In the genomic region with DNA sequence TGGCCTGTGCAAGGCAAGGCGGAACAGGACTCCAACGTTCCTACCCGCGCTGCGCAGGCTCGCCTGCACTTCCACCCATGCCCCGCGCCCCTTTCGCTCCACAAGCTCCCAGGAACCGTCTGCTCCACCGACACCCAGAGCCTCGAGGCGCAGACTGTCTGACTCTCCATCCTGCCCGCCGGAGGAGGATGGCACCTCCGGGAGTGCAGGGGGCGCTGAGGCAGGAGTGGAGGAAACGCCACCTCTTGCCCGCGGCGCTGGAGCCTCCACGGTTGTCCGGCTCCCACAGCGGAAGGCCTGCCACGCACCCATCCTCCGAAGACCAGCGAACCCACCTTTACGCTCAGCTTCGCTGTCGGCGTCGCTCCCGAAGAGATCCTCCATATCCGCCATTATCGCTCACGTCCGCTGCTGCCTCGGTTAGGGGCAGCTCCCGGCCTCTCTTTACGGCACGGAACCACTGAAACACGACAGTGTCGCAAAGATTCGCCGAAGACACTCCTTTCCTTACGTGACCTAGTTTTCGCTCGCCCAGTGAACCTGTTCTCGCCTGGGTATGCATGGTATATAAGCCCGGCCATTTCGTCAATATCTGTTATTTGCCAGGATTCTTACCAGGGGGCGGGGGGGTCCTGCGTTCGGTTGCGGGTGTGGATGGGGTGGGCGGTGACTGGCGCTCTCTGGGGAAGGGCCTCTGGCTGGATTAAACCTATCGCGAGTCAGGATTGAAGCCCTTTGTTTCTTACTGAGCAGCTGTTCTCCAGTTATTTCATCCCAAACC, we compare ENCODE assay signal across 8 cellular contexts. TPM values are rescaled to one million over a fixed set of nuclear protein-coding genes. Genes with fewer than 3 reads are reported as not detected.
A peak's percentile ranks its signal among the peaks of the same experiment; 100 is the strongest.
DNase-seq lines count a peak whose midpoint lies in the region; ATAC-seq and TF ChIP-seq lines count a peak whose summit lies in the region.

A gene (minus strand): TSS at position 426 of the 781 bp plus-strand sequence. CDS start 33 bp downstream, at position 393.

- H3K36me3 ChIP-seq in sigmoid colon: no peaks in the 10 kb centered on the region

- WGBS in sigmoid colon, 2 donors: 0% methylated on average over 59 of the region's 59 CpGs

- peak; percentile 54 for TF ChIP-seq CTCF in 22Rv1 (IDR thresholded peaks at IDR 0.05)
- TF ChIP-seq CTCF in astrocyte of the spinal cord (IDR thresholded peaks at IDR 0.05; ENCODE audit: low read depth, low read length): peak; percentile 57
- TF ChIP-seq CTCF in sigmoid colon (IDR thresholded peaks at IDR 0.05): peak; percentile 35 to 44 (median 36)

- H3K27me3 ChIP-seq in sigmoid colon: no peaks in the 10 kb centered on the region

- H3K4me3 ChIP-seq in astrocyte of the spinal cord (ENCODE audit: low read depth, low read length) (peak within 1 kb of the TSS; percentile 85), sigmoid colon (peak within 1 kb of the TSS; percentile 60 to 75 (median 74))

- peak within 1 kb of the TSS; percentile 83 for H3K27ac ChIP-seq in 22Rv1
- H3K27ac ChIP-seq in sigmoid colon: peak within 1 kb of the TSS; percentile 86 to 90 (median 88)

- intact Hi-C loops in sigmoid colon (cut with DNase I): loop anchor here (1.0 to 5.0 kb wide), 3 partner anchors 49 to 171 kb away; no protein-coding TSS in a partner anchor

- peak; percentile 95 to 98 for DNase-seq in NCI-H2081 (lab: John Stamatoyannopoulos, UW)
- DNase-seq in T1000 (lab: John Stamatoyannopoulos, UW): peak; percentile 82
- peak; percentile 97 for DNase-seq in astrocyte of the spinal cord (ENCODE audit: low read depth, low spot score)
- peak; percentile 98 for DNase-seq in iPS DF 19.7 (ENCODE audit: low read depth, low spot score)
- peak; percentile 96 for DNase-seq in sigmoid colon

- TF ChIP-seq EP300 in sigmoid colon (IDR thresholded peaks at IDR 0.05): no peak

- H3K4me1 ChIP-seq in sigmoid colon: peaks cover 0 to 18% (median 11%) of the 10 kb centered on the region in 4 donors

- in situ Hi-C loops in astrocyte of the spinal cord (cut with HindIII; ENCODE audit: low sequenced_read_pairs): no loop called here

- ATAC-seq in GM18511 (IDR thresholded peaks at IDR 0.05; ENCODE audit: unreplicated experiment) (peak; percentile 90), HG03039 (IDR thresholded peaks at IDR 0.05; ENCODE audit: unreplicated experiment) (peak; percentile 77)

- H3K9me3 ChIP-seq in sigmoid colon: peaks cover 0 to 9% (median 3%) of the 10 kb centered on the region in 4 donors

- TF ChIP-seq POLR2A in sigmoid colon (IDR thresholded peaks at IDR 0.05): peak; percentile 43 to 49

RNA-seq across cellular contexts. Expression of the gene that starts here (rescaled TPM):
- total RNA-seq in sigmoid colon: 10 to 100 TPM in 3 of 4 donors, 1 to 10 TPM in 1; 7.4 to 15.3 (median 13.0) TPM
- 10 to 100 TPM; 17.4 to 40.0 (median 25.5) TPM for polyA plus RNA-seq in sigmoid colon

Comparison
In these comparisons a context has a peak if more than half of its experiments do, and no peak if none do; other contexts are left out.
1. Peak in every context shown above with its lines: DNase-seq, ATAC-seq, H3K4me3 ChIP-seq and H3K27ac ChIP-seq.